In genomic region chr9:128771745-128772519, GRCh38 we compare ENCODE assay signal across 8 cellular contexts. TPM values are rescaled to one million over a fixed set of nuclear protein-coding genes. Genes with fewer than 3 reads are reported as not detected.
DNase-seq lines count a peak whose midpoint lies in the region; ATAC-seq and TF ChIP-seq lines count a peak whose summit lies in the region.

ZER1 (minus strand) TSS chr9:128771927; CDS start chr9:128755565, 16,362 bp downstream.

- intact Hi-C loops in colonic mucosa (cut with DNase I) = no loop called here

- H3K9me3 ChIP-seq in colonic mucosa = no peaks in the 10 kb centered on the region

- H3K27me3 ChIP-seq in colonic mucosa = no peaks in the 10 kb centered on the region

- peaks cover 10% of the 10 kb centered on the region for H3K4me1 ChIP-seq in colonic mucosa

- peak; percentile 95 for ATAC-seq in HG03439 (IDR thresholded peaks at IDR 0.05; ENCODE audit: unreplicated experiment)

- peak within 1 kb of the TSS; percentile 91 for H3K4me3 ChIP-seq in colonic mucosa

- TF ChIP-seq CTCF in colonic mucosa (IDR thresholded peaks at IDR 0.05) = no peak

- H3K27ac ChIP-seq in colonic mucosa = peak within 1 kb of the TSS; percentile 92

- peak within 1 kb of the TSS; percentile 99 for H3K9ac ChIP-seq in colonic mucosa (ENCODE audit: low read depth in 2 of 2, low read length in 2 of 2)

- peak; percentile 99 for DNase-seq in AG20443 (ENCODE audit: low spot score)
- DNase-seq in GM19238 (ENCODE audit: insufficient read length, low spot score) = peak; percentile 97
- peak; percentile 53 to 89 for DNase-seq in NCI-H526 (lab: John Stamatoyannopoulos, UW)
- DNase-seq in activated CD4-positive, alpha-beta T cell treated with anti-CD3 and anti-CD28 coated beads for 48 hours = peak; percentile 96
- peak; percentile 93 for DNase-seq in colonic mucosa
- peak; percentile 97 for DNase-seq in left kidney (ENCODE audit: low read depth, low spot score)
- peak; percentile 93 for DNase-seq in stimulated activated CD4-positive, alpha-beta T cell treated with anti-CD3 and anti-CD28 coated beads, Interleukin-1b, Interleukin-23, amount 100 ng/mL, for 48 hours

- no peaks in the 10 kb centered on the region for H3K36me3 ChIP-seq in colonic mucosa

RNA-seq across cellular contexts. Expression of gene ZER1, which starts in this region (rescaled TPM):
- 10 to 100 TPM; 35.1 to 54.7 TPM for total RNA-seq in colonic mucosa

Comparison
In these comparisons a context has a peak if more than half of its experiments do, and no peak if none do; other contexts are left out.
1. Peak in every context shown above with its lines: DNase-seq, ATAC-seq, H3K4me3 ChIP-seq and H3K27ac ChIP-seq.